Comparison of ENCODE assay signal across 12 cellular contexts in the genomic region with DNA sequence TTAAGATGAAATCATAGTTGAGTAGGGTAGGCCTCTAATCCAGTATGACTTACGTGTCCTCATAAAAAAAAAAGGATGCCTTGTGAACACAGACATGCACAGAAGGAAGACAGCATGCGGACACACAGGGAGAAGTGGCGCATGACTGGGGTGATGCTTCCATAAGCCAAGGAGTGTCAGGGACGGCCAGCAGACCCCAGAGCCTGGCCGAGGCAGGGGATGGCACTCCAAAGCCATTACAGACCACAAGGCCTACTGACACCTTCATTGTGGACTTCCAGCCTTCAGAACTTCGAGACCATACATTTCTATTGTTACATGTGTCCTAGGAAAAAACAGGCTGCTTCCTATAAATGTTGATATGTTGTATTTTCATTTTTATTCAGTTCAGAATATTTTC. TPM values are rescaled to one million over a fixed set of nuclear protein-coding genes. Genes with fewer than 3 reads are reported as not detected.
DNase-seq lines count a peak whose midpoint lies in the region; ATAC-seq and TF ChIP-seq lines count a peak whose summit lies in the region.
"Had no signal": no experiment of that assay in that cellular context is flagged by ENCODE, and none has a peak within 500 bp of the region (broad histone marks: within the 10 kb centered on the region; RNA-seq: fewer than 3 reads in every experiment).

No MANE protein-coding gene starts in this region.

- no peak for DNase-seq in activated T-cell treated with anti-CD3 and anti-CD28 coated beads, Interleukin-2, amount 50 U/mL, for 72 hours
- no peak for DNase-seq in activated T-cell treated with anti-CD3 and anti-CD28 coated beads, Interleukin-2, amount 50 U/mL, for 48 hours
- DNase-seq in OCI-M1 (lab: John Stamatoyannopoulos, UW) (peak; percentile 24), GM13976 (ENCODE audit: low spot score) (no peak), mesothelial cell of epicardium (ENCODE audit: low spot score in 2 of 2, unreplicated experiment in 2 of 2) (no peak)
- DNase-seq in stimulated activated naive B cell treated with anti-CD40 and anti-IgM and Interleukin-4, amounts not matched to agents 10 μg/mL and 1 μg/mL and 100 μg/mL, for 72 hours = no peak
- DNase-seq in effector CD4-positive, alpha-beta T cell = no peak
- DNase-seq: NCI-H2081, NCI-H774, SHP77 treated with DMSO at 0.1 percent for 48 hours, upper lobe of left lung had no signal

- in situ Hi-C loops in GM13976 (cut with MboI; ENCODE audit: low sequenced_read_pairs, unreplicated experiment) = no loop called here

- H3K27me3 Mint-ChIP-seq in activated T-cell treated with anti-CD3 and anti-CD28 coated beads, Interleukin-2, amount 50 U/mL, for 72 hours (ENCODE audit: low read depth) = no peaks in the 10 kb centered on the region
- H3K27me3 Mint-ChIP-seq in dendritic cell treated with granulocyte-macrophage colony-stimulating factor and Interleukin-4, amounts not matched to agents 40 ng/mL and 50 ng/mL, for 4 days = no peaks in the 10 kb centered on the region
- no peaks in the 10 kb centered on the region for H3K27me3 Mint-ChIP-seq in stimulated activated naive B cell treated with anti-CD40 and anti-IgM and Interleukin-4, amounts not matched to agents 10 μg/mL and 1 μg/mL and 100 μg/mL, for 72 hours
- H3K27me3 Mint-ChIP-seq in mesothelial cell of epicardium (ENCODE audit: low read depth) = no peaks in the 10 kb centered on the region

- peak overlapping the region; percentile 64 to 100 for H3K4me3 Mint-ChIP-seq in activated T-cell treated with anti-CD3 and anti-CD28 coated beads, Interleukin-2, amount 50 U/mL, for 72 hours
- no peak overlapping the region for H3K4me3 Mint-ChIP-seq in dendritic cell treated with granulocyte-macrophage colony-stimulating factor and Interleukin-4, amounts not matched to agents 40 ng/mL and 50 ng/mL, for 4 days
- peak overlapping the region; percentile 71 to 72 for H3K4me3 Mint-ChIP-seq in stimulated activated naive B cell treated with anti-CD40 and anti-IgM and Interleukin-4, amounts not matched to agents 10 μg/mL and 1 μg/mL and 100 μg/mL, for 72 hours
- no peak overlapping the region for H3K4me3 Mint-ChIP-seq in mesothelial cell of epicardium

- intact Hi-C loops in dendritic cell treated with granulocyte-macrophage colony-stimulating factor and Interleukin-4, amounts not matched to agents 40 ng/mL and 50 ng/mL, for 4 days (cut with micrococcal nuclease) = no loop called here

- ATAC-seq in activated T-cell treated with anti-CD3 and anti-CD28 coated beads, Interleukin-2, amount 50 U/mL, for 72 hours (replicated peaks in 1 of 2) = no peak
- ATAC-seq in stimulated activated naive B cell treated with anti-CD40 and anti-IgM and Interleukin-4, amounts not matched to agents 10 μg/mL and 1 μg/mL and 100 μg/mL, for 72 hours (replicated peaks) = no peak

- H3K4me1 Mint-ChIP-seq in activated T-cell treated with anti-CD3 and anti-CD28 coated beads, Interleukin-2, amount 50 U/mL, for 72 hours (ENCODE audit: low read depth) = peaks cover 34% of the 10 kb centered on the region
- H3K4me1 Mint-ChIP-seq in dendritic cell treated with granulocyte-macrophage colony-stimulating factor and Interleukin-4, amounts not matched to agents 40 ng/mL and 50 ng/mL, for 4 days (ENCODE audit: low read depth) = peaks cover 29% of the 10 kb centered on the region
- H3K4me1 Mint-ChIP-seq in stimulated activated naive B cell treated with anti-CD40 and anti-IgM and Interleukin-4, amounts not matched to agents 10 μg/mL and 1 μg/mL and 100 μg/mL, for 72 hours = peaks cover 25 to 60% of the 10 kb centered on the region in 2 donors
- H3K4me1 Mint-ChIP-seq in mesothelial cell of epicardium = no peaks in the 10 kb centered on the region

- TF ChIP-seq CTCF in GM13976 (IDR thresholded peaks at IDR 0.05; ENCODE audit: borderline replicate concordance, control extremely low read depth, extremely low read depth, insufficient read depth, missing control alignments) (no peak), mesothelial cell of epicardium (IDR thresholded peaks at IDR 0.05; ENCODE audit: unreplicated experiment) (no peak)

- H3K9me3 Mint-ChIP-seq in activated T-cell treated with anti-CD3 and anti-CD28 coated beads, Interleukin-2, amount 50 U/mL, for 72 hours = no peaks in the 10 kb centered on the region
- no peaks in the 10 kb centered on the region for H3K9me3 Mint-ChIP-seq in dendritic cell treated with granulocyte-macrophage colony-stimulating factor and Interleukin-4, amounts not matched to agents 40 ng/mL and 50 ng/mL, for 4 days
- H3K9me3 Mint-ChIP-seq in stimulated activated naive B cell treated with anti-CD40 and anti-IgM and Interleukin-4, amounts not matched to agents 10 μg/mL and 1 μg/mL and 100 μg/mL, for 72 hours = no peaks in the 10 kb centered on the region
- H3K9me3 Mint-ChIP-seq in mesothelial cell of epicardium = no peaks in the 10 kb centered on the region

- H3K36me3 Mint-ChIP-seq in activated T-cell treated with anti-CD3 and anti-CD28 coated beads, Interleukin-2, amount 50 U/mL, for 72 hours (ENCODE audit: insufficient read depth in 2 of 2) = peaks cover 2 to 11% of the 10 kb centered on the region in 2 donors
- H3K36me3 Mint-ChIP-seq in dendritic cell treated with granulocyte-macrophage colony-stimulating factor and Interleukin-4, amounts not matched to agents 40 ng/mL and 50 ng/mL, for 4 days (ENCODE audit: low read depth) = peaks cover 33% of the 10 kb centered on the region
- peaks cover 30 to 39% of the 10 kb centered on the region in 2 donors for H3K36me3 Mint-ChIP-seq in stimulated activated naive B cell treated with anti-CD40 and anti-IgM and Interleukin-4, amounts not matched to agents 10 μg/mL and 1 μg/mL and 100 μg/mL, for 72 hours
- H3K36me3 Mint-ChIP-seq in mesothelial cell of epicardium = peaks cover 10% of the 10 kb centered on the region

- peak overlapping the region; percentile 100 for H3K27ac Mint-ChIP-seq in activated T-cell treated with anti-CD3 and anti-CD28 coated beads, Interleukin-2, amount 50 U/mL, for 72 hours
- H3K27ac Mint-ChIP-seq in dendritic cell treated with granulocyte-macrophage colony-stimulating factor and Interleukin-4, amounts not matched to agents 40 ng/mL and 50 ng/mL, for 4 days = peak overlapping the region; percentile 67
- H3K27ac Mint-ChIP-seq in stimulated activated naive B cell treated with anti-CD40 and anti-IgM and Interleukin-4, amounts not matched to agents 10 μg/mL and 1 μg/mL and 100 μg/mL, for 72 hours = peak overlapping the region; percentile 54
- no peak overlapping the region for H3K27ac Mint-ChIP-seq in mesothelial cell of epicardium

RNA-seq across cellular contexts. Expression of gene EHMT1, which starts 19.9 kb away (rescaled TPM):
- total RNA-seq in activated T-cell treated with anti-CD3 and anti-CD28 coated beads, Interleukin-2, amount 50 U/mL, for 72 hours = 10 to 100 TPM; 67.5 to 69.3 TPM
- total RNA-seq in mesothelial cell of epicardium = 133 to 147 TPM (median 136 TPM) in 3 replicates

RNA-seq across cellular contexts. Expression of gene ARRDC1, which starts 33.2 kb away (rescaled TPM):
- total RNA-seq in activated T-cell treated with anti-CD3 and anti-CD28 coated beads, Interleukin-2, amount 50 U/mL, for 72 hours = 10 to 100 TPM; 45.3 to 47.2 TPM
- total RNA-seq in mesothelial cell of epicardium = 36.5 to 40.5 TPM (median 39.1 TPM) in 3 replicates

RNA-seq across cellular contexts. Expression of gene ZMYND19, which starts 48.4 kb away (rescaled TPM):
- total RNA-seq in activated T-cell treated with anti-CD3 and anti-CD28 coated beads, Interleukin-2, amount 50 U/mL, for 72 hours = 10 to 100 TPM; 27.4 to 34.5 TPM
- total RNA-seq in mesothelial cell of epicardium = 31.1 to 33.2 TPM (median 31.9 TPM) in 3 replicates

RNA-seq across cellular contexts. Expression of gene DPH7, which starts 60.0 kb away (rescaled TPM):
- 10 to 100 TPM; 32.8 to 41.9 TPM for total RNA-seq in activated T-cell treated with anti-CD3 and anti-CD28 coated beads, Interleukin-2, amount 50 U/mL, for 72 hours
- total RNA-seq in mesothelial cell of epicardium = 55.0 to 59.4 TPM (median 56.1 TPM) in 3 replicates

Comparison
In these comparisons a context has a peak if more than half of its experiments do, and no peak if none do; other contexts are left out.
1. H3K4me3 Mint-ChIP-seq: peak in activated T-cell treated with anti-CD3 and anti-CD28 coated beads, Interleukin-2, amount 50 U/mL, for 72 hours (2 of 2) and stimulated activated naive B cell treated with anti-CD40 and anti-IgM and Interleukin-4, amounts not matched to agents 10 μg/mL and 1 μg/mL and 100 μg/mL, for 72 hours (2 of 2); none in dendritic cell treated with granulocyte-macrophage colony-stimulating factor and Interleukin-4, amounts not matched to agents 40 ng/mL and 50 ng/mL, for 4 days (single experiment) and mesothelial cell of epicardium (single experiment).